Comparison of ENCODE assay signal across 1 cellular context in the genomic region with DNA sequence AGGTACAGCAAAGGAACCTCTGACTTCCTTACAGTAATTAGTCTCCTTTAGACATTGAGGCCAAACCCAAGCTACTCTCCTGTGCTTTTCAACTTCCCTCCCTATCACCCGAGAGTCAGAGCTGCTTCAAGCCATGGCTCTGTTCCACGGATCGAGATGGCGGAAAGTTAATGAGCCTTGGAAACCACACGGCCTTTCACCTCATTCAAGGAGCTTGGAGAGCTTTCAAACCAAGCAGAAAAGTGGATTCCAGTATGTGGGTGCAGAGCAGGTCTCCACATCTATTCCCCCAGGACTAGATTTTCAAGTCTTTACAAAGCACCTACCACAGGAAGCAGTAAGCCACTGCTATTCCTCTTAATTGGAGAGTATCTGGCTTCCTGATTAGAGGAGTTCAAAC.
TF ChIP-seq lines count a peak whose summit lies in the region.

No MANE protein-coding gene starts in this region.

TF ChIP-seq in HepG2, 621 proteins besides CTCF, POLR2A, EP300 and RAD21 (continued from another document):
- TF ChIP-seq, protein P1, sequence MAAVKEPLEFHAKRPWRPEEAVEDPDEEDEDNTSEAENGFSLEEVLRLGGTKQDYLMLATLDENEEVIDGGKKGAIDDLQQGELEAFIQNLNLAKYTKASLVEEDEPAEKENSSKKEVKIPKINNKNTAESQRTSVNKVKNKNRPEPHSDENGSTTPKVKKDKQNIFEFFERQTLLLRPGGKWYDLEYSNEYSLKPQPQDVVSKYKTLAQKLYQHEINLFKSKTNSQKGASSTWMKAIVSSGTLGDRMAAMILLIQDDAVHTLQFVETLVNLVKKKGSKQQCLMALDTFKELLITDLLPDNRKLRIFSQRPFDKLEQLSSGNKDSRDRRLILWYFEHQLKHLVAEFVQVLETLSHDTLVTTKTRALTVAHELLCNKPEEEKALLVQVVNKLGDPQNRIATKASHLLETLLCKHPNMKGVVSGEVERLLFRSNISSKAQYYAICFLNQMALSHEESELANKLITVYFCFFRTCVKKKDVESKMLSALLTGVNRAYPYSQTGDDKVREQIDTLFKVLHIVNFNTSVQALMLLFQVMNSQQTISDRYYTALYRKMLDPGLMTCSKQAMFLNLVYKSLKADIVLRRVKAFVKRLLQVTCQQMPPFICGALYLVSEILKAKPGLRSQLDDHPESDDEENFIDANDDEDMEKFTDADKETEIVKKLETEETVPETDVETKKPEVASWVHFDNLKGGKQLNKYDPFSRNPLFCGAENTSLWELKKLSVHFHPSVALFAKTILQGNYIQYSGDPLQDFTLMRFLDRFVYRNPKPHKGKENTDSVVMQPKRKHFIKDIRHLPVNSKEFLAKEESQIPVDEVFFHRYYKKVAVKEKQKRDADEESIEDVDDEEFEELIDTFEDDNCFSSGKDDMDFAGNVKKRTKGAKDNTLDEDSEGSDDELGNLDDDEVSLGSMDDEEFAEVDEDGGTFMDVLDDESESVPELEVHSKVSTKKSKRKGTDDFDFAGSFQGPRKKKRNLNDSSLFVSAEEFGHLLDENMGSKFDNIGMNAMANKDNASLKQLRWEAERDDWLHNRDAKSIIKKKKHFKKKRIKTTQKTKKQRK (IDR thresholded peaks at IDR 0.05; ENCODE audit: low read length), result no peak
- TF ChIP-seq SMAD3 (CRISPR knock-in tag; IDR thresholded peaks at IDR 0.05) (no peak), ZNF501 (CRISPR knock-in tag; IDR thresholded peaks at IDR 0.05) (no peak), ZNF138 (CRISPR knock-in tag; IDR thresholded peaks at IDR 0.05; ENCODE audit: low read depth) (no peak), E2F5 (CRISPR knock-in tag; conservative IDR thresholded peaks at IDR 0.05) (no peak), NFKBIZ (CRISPR knock-in tag; IDR thresholded peaks at IDR 0.05) (no peak), ZNF773 (CRISPR knock-in tag; IDR thresholded peaks at IDR 0.05; ENCODE audit: borderline replicate concordance) (no peak), KLF16 (CRISPR knock-in tag; IDR thresholded peaks at IDR 0.05) (no peak), HMG20B (CRISPR knock-in tag; conservative IDR thresholded peaks at IDR 0.05) (no peak), UBTF (CRISPR knock-in tag; IDR thresholded peaks at IDR 0.05) (no peak), ZNF720 (CRISPR knock-in tag; IDR thresholded peaks at IDR 0.05) (no peak)
- TF ChIP-seq, protein P2, sequence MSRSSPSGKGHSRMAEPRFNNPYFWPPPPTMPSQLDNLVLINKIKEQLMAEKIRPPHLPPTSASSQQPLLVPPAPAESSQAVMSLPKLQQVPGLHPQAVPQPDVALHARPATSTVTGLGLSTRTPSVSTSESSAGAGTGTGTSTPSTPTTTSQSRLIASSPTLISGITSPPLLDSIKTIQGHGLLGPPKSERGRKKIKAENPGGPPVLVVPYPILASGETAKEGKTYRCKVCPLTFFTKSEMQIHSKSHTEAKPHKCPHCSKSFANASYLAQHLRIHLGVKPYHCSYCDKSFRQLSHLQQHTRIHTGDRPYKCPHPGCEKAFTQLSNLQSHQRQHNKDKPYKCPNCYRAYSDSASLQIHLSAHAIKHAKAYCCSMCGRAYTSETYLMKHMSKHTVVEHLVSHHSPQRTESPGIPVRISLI (CRISPR knock-in tag; IDR thresholded peaks at IDR 0.05; ENCODE audit: borderline replicate concordance), result no peak
